ENCODE assay signal across 7 cellular contexts in genomic region chr11:46554205-46555162, GRCh38. TPM values are rescaled to one million over a fixed set of nuclear protein-coding genes. Genes with fewer than 3 reads are reported as not detected.
DNase-seq lines count a peak whose midpoint lies in the region; ATAC-seq and TF ChIP-seq lines count a peak whose summit lies in the region.

No MANE protein-coding gene starts in this region.

- TF ChIP-seq POLR2A in HCT116 (IDR thresholded peaks at IDR 0.05; ENCODE audit: borderline replicate concordance, extremely low read depth, insufficient read depth, insufficient read length): no peak

- peak overlapping the region; percentile 77 for H3K4me2 ChIP-seq in HCT116 (ENCODE audit: low read length)
- H3K4me2 ChIP-seq in fibroblast of lung (ENCODE audit: extremely low read depth, insufficient read depth, low read length): peak overlapping the region; percentile 64
- H3K4me2 ChIP-seq in parathyroid adenoma (ENCODE audit: low read length): peak overlapping the region; percentile 30

- BruUV-seq in HCT116 (replicated peaks; lab: Mats Ljungman, UMichigan): no TSS peak

- intact Hi-C loops in HCT116 (cut with micrococcal nuclease): loop anchor here (1.0 kb wide), 1 partner anchor 63 kb away; the partner anchor contains the start of genes ATG13 and HARBI1

- H3K36me3 ChIP-seq in HCT116 (ENCODE audit: control insufficient read depth in 1 of 2, insufficient read depth in 2 of 2, low read length in 2 of 2) (no peaks in the 10 kb centered on the region), RWPE2 (ENCODE audit: low read depth) (no peaks in the 10 kb centered on the region), fibroblast of lung (ENCODE audit: control insufficient read depth, insufficient read depth, low read length) (no peaks in the 10 kb centered on the region), parathyroid adenoma (ENCODE audit: control insufficient read depth, insufficient read depth, low read length) (no peaks in the 10 kb centered on the region)

- DNase-seq in HCT116 (ENCODE audit: low read depth, low spot score): peak; percentile 80
- no peak for DNase-seq in RWPE2 (ENCODE audit: low spot score)
- peak; percentile 82 to 85 for DNase-seq in fibroblast of lung (ENCODE audit: low read depth in 2 of 2)
- DNase-seq in HK-2 (ENCODE audit: unreplicated experiment): no peak
- DNase-seq in Ammon's horn (ENCODE audit: low spot score): no peak

- H3K79me2 ChIP-seq in HCT116 (ENCODE audit: insufficient read depth, low read length) (peaks cover 77% of the 10 kb centered on the region), fibroblast of lung (ENCODE audit: control insufficient read depth, insufficient read depth, low read length) (peaks cover 30% of the 10 kb centered on the region), parathyroid adenoma (peaks cover 31% of the 10 kb centered on the region)

- H2AFZ ChIP-seq in HCT116 (ENCODE audit: low read depth, low read length, poor library complexity, severe bottlenecking) (no peak overlapping the region), fibroblast of lung (ENCODE audit: low read length) (no peak overlapping the region), parathyroid adenoma (no peak overlapping the region)

- CTCF ChIA-PET in HCT116 (lab: Charles Lee): interaction anchor here (1.0 to 1.6 kb wide), 3 partner anchors 12 to 191 kb away, joined by 3 to 6 read pairs (median 3); no protein-coding TSS in a partner anchor

- H4K20me1 ChIP-seq in HCT116 (ENCODE audit: insufficient read depth) (no peaks in the 10 kb centered on the region), fibroblast of lung (ENCODE audit: control insufficient read depth, extremely low read depth, insufficient read depth, low read length) (no peaks in the 10 kb centered on the region)

- H3K9ac ChIP-seq in HCT116 (ENCODE audit: low read length) (peak overlapping the region; percentile 45), fibroblast of lung (ENCODE audit: insufficient read depth, low read length) (no peak overlapping the region), parathyroid adenoma (no peak overlapping the region)

- H3K9me3 ChIP-seq in HCT116 (ENCODE audit: control insufficient read depth in 1 of 2, insufficient read depth in 1 of 2, low read depth in 1 of 2, low read length in 2 of 2) (no peaks in the 10 kb centered on the region), RWPE2 (ENCODE audit: severe bottlenecking) (no peaks in the 10 kb centered on the region), fibroblast of lung (ENCODE audit: control insufficient read depth, insufficient read depth, low read depth, low read length) (no peaks in the 10 kb centered on the region), parathyroid adenoma (ENCODE audit: control insufficient read depth, low read length) (no peaks in the 10 kb centered on the region)

- POLR2A ChIA-PET in HCT116 (lab: Charles Lee): no interaction called here

- H3K27ac ChIP-seq in HCT116 (ENCODE audit: low read depth, low read length): peak overlapping the region; percentile 76
- peak overlapping the region; percentile 69 for H3K27ac ChIP-seq in RWPE2 (ENCODE audit: poor library complexity, severe bottlenecking)
- peak overlapping the region; percentile 28 for H3K27ac ChIP-seq in fibroblast of lung (ENCODE audit: insufficient read depth, low read length)
- peak overlapping the region; percentile 64 for H3K27ac ChIP-seq in parathyroid adenoma

- TF ChIP-seq RAD21 in HCT116 (IDR thresholded peaks at IDR 0.05; ENCODE audit: low read depth): no peak

- RAD21 ChIA-PET in HCT116 (lab: Charles Lee; ENCODE audit: low non-redundant PET in 1 of 2, low total read pairs in 2 of 2, uncharacterized antibody in 2 of 2, unreplicated experiment in 2 of 2): no interaction called here

- H3K4me3 ChIP-seq in HCT116 (replicated peaks in 1 of 2; ENCODE audit: low read depth in 1 of 2, low read length in 2 of 2) (peak overlapping the region; percentile 1 to 32; a peak in 3 of 4 replicates), RWPE2 (ENCODE audit: severe bottlenecking) (no peak overlapping the region), fibroblast of lung (replicated peaks in 1 of 4; ENCODE audit: control extremely low read depth in 1 of 4, insufficient read depth in 1 of 4, low read depth in 3 of 4, low read length in 4 of 4) (no peak overlapping the region), parathyroid adenoma (ENCODE audit: low read depth, low read length) (no peak overlapping the region)

- H3K4me1 ChIP-seq in HCT116 (ENCODE audit: control insufficient read depth in 1 of 2, insufficient read depth in 2 of 2, low read length in 2 of 2) (peaks cover 55 to 65% of the 10 kb centered on the region in 2 experiments), RWPE2 (ENCODE audit: insufficient read depth, poor library complexity, severe bottlenecking) (peaks cover 45% of the 10 kb centered on the region), fibroblast of lung (ENCODE audit: control insufficient read depth, extremely low read depth, insufficient read depth, low read length) (peaks cover 11% of the 10 kb centered on the region), parathyroid adenoma (peaks cover 11% of the 10 kb centered on the region)

- no peaks in the 10 kb centered on the region for H3K27me3 ChIP-seq in HCT116 (ENCODE audit: insufficient read depth, low read length)
- no peaks in the 10 kb centered on the region for H3K27me3 ChIP-seq in RWPE2 (ENCODE audit: insufficient read depth, poor library complexity, severe bottlenecking)
- H3K27me3 ChIP-seq in fibroblast of lung (ENCODE audit: control insufficient read depth, insufficient read depth, low read length): no peaks in the 10 kb centered on the region
- H3K27me3 ChIP-seq in parathyroid adenoma (ENCODE audit: control insufficient read depth, insufficient read depth, low read length): no peaks in the 10 kb centered on the region

- peak; percentile 75 for ATAC-seq in HCT116
- ATAC-seq in RWPE2 (ENCODE audit: low read depth): peak; percentile 81
- ATAC-seq in GM21390 (IDR thresholded peaks at IDR 0.05; ENCODE audit: unreplicated experiment): no peak

- TF ChIP-seq CTCF in HCT116 (IDR thresholded peaks at IDR 0.05 in 2 of 3, conservative IDR thresholded peaks at IDR 0.05 in 1 of 3; ENCODE audit: borderline replicate concordance in 1 of 3, insufficient read depth in 1 of 3, low read depth in 2 of 3, low read length in 2 of 3) (no peak), RWPE2 (IDR thresholded peaks at IDR 0.05; ENCODE audit: poor library complexity, severe bottlenecking) (no peak), fibroblast of lung (conservative IDR thresholded peaks at IDR 0.05 in 1 of 2, IDR thresholded peaks at IDR 0.05 in 1 of 2; ENCODE audit: low read depth in 1 of 2, low read length in 2 of 2) (no peak), parathyroid adenoma (IDR thresholded peaks at IDR 0.05) (no peak)

- H3K9me2 ChIP-seq in HCT116 (ENCODE audit: insufficient read depth): peaks cover 2% of the 10 kb centered on the region; the same call in 1 of the 2 replicates

TF ChIP-seq in HCT116, 20 proteins besides CTCF, POLR2A, EP300 and RAD21 (continues in another document):
- TF ChIP-seq ZBTB33 (IDR thresholded peaks at IDR 0.05; ENCODE audit: extremely low read depth, insufficient replicate concordance, low read length) (no peak), SRF (IDR thresholded peaks at IDR 0.05; ENCODE audit: low read depth) (peak; percentile 60; the same call in 1 of the 2 replicates), MAX (IDR thresholded peaks at IDR 0.05) (no peak; the same call in 1 of the 2 replicates), EGR1 (IDR thresholded peaks at IDR 0.05; ENCODE audit: low read depth) (0 out of 2 replicates have a peak, but pooled peaks have one; percentile 13), ZNF274 (IDR thresholded peaks at IDR 0.05; ENCODE audit: low read depth, low read length) (no peak), POLR2AphosphoS5 (IDR thresholded peaks at IDR 0.05; ENCODE audit: low read depth, low read length) (peak; percentile 52; the same call in 1 of the 2 replicates), EZH2phosphoT487 (IDR thresholded peaks at IDR 0.05; ENCODE audit: borderline replicate concordance) (no peak), ZFX (IDR thresholded peaks at IDR 0.05) (no peak), ELF1 (IDR thresholded peaks at IDR 0.05; ENCODE audit: borderline replicate concordance, low read depth) (no peak), CBX3 (IDR thresholded peaks at IDR 0.05; ENCODE audit: low read depth) (peak; percentile 82; the same call in 1 of the 2 replicates), SIN3A (IDR thresholded peaks at IDR 0.05; ENCODE audit: low read depth) (peak; percentile 68), EZH2 (IDR thresholded peaks at IDR 0.05) (no peak)

RNA-seq across cellular contexts. Expression of gene AMBRA1, which starts 39.3 kb away (rescaled TPM):
- 22.7 TPM for total RNA-seq in HCT116 (2021; ENCODE audit: unreplicated experiment)
- 13.2 and 14.9 TPM in 2 replicates for polyA plus RNA-seq in HCT116 (2012)
- total RNA-seq in fibroblast of lung: 16.4 and 23.3 TPM in 2 replicates
- 8.3 and 13.9 TPM in 2 replicates for polyA plus RNA-seq in fibroblast of lung
- polyA plus RNA-seq in fibroblast of lung (2012): 10.7 and 13.3 TPM in 2 replicates
- 36.7 and 44.4 TPM in 2 replicates for polyA minus RNA-seq in fibroblast of lung (ENCODE audit: low replicate concordance)

Comparison
In these comparisons a context has a peak if more than half of its experiments do, and no peak if none do; other contexts are left out.
1. DNase-seq: peak in HCT116 (single experiment) and fibroblast of lung (2 of 2); none in RWPE2 (single experiment), HK-2 (single experiment) and Ammon's horn (single experiment).
2. H3K4me3 ChIP-seq: peak in HCT116 (2 of 2); none in RWPE2 (single experiment), fibroblast of lung (0 of 4) and parathyroid adenoma (single experiment).
3. Peak in every context shown above with its lines, with median percentiles within 50 percentile points of each other: H3K27ac ChIP-seq and H3K4me2 ChIP-seq.